Comparison of ENCODE assay signal across 24 cellular contexts in the genomic region with DNA sequence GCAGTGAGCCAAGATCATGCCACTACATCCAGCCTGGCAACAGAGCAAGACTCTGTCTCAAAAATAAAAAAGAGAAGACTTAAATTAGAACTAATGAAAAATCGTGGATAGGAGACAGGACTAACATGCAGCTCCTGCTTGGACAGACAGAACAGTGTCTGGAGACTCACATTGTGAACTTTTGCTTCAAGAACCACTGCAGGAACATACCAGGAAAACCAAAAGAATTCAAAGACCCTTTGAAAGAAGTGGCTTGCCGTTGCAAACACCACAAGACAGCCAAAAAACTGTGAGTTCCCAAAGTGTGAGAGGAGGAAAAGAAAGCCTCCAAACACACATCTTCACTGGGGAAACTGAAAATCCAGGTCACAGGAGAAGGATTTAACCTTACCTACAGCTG. TPM values are rescaled to one million over a fixed set of nuclear protein-coding genes. Genes with fewer than 3 reads are reported as not detected.
DNase-seq lines count a peak whose midpoint lies in the region; ATAC-seq, FAIRE-seq and TF ChIP-seq lines count a peak whose summit lies in the region.
"Had no signal": no experiment of that assay in that cellular context is flagged by ENCODE, and none has a peak within 500 bp of the region (broad histone marks: within the 10 kb centered on the region; RNA-seq: fewer than 3 reads in every experiment).

No MANE protein-coding gene starts in this region.

- no peak for TF ChIP-seq RAD21 in IMR-90 (IDR thresholded peaks at IDR 0.05; ENCODE audit: low read length)

- no peak for TF ChIP-seq CTCF in IMR-90 (conservative IDR thresholded peaks at IDR 0.05; ENCODE audit: low read depth, low read length)
- no peak for TF ChIP-seq CTCF in astrocyte (IDR thresholded peaks at IDR 0.05; ENCODE audit: insufficient read depth, low read depth, low read length)
- no peak for TF ChIP-seq CTCF in gastroesophageal sphincter (IDR thresholded peaks at IDR 0.05)
- TF ChIP-seq CTCF in sigmoid colon (IDR thresholded peaks at IDR 0.05): no peak

- peaks cover 11% of the 10 kb centered on the region for H3K9me1 ChIP-seq in IMR-90 (ENCODE audit: insufficient read depth, low read length)

- H3K79me1 ChIP-seq in IMR-90 (ENCODE audit: low read depth in 1 of 2, low read length in 2 of 2): no peaks in the 10 kb centered on the region

- peak overlapping the region; percentile 58 for H3K23ac ChIP-seq in IMR-90 (ENCODE audit: low read depth, low read length)

- H2AFZ ChIP-seq in IMR-90 (replicated peaks; ENCODE audit: low read length, poor library complexity) (no peak overlapping the region), astrocyte (ENCODE audit: low read depth, low read length) (peak overlapping the region; percentile 41)

- H2BK20ac ChIP-seq in IMR-90 (ENCODE audit: low read depth, low read length): peak overlapping the region; percentile 98

- TF ChIP-seq EP300 in gastroesophageal sphincter (IDR thresholded peaks at IDR 0.05) (no peak), sigmoid colon (IDR thresholded peaks at IDR 0.05) (no peak)

- H3K4me2 ChIP-seq in IMR-90 (ENCODE audit: low read depth, low read length): peak overlapping the region; percentile 50; the same call in 1 of the 2 replicates
- H3K4me2 ChIP-seq in astrocyte (ENCODE audit: low read length): no peak overlapping the region
- H3K4me2 ChIP-seq: BLaER1 had no signal

- peak overlapping the region; percentile 95 for H2BK5ac ChIP-seq in IMR-90 (ENCODE audit: low read depth, low read length, poor library complexity, severe bottlenecking)

- H4K91ac ChIP-seq in IMR-90 (ENCODE audit: insufficient read depth, low read depth, low read length): peak overlapping the region; percentile 94

- H3K9me3 ChIP-seq in IMR-90 (ENCODE audit: control insufficient read depth, insufficient read depth, low read length): no peaks in the 10 kb centered on the region
- H3K9me3 ChIP-seq in astrocyte (ENCODE audit: insufficient read depth, low read depth, low read length): no peaks in the 10 kb centered on the region
- H3K9me3 ChIP-seq in gastroesophageal sphincter: no peaks in the 10 kb centered on the region
- H3K9me3 ChIP-seq in sigmoid colon: no peaks in the 10 kb centered on the region
- H3K9me3 ChIP-seq: BLaER1, neutrophil, prostate gland, upper lobe of left lung had no signal

- H3K36me3 ChIP-seq in IMR-90 (ENCODE audit: control insufficient read depth, insufficient read depth, low read length) (no peaks in the 10 kb centered on the region), astrocyte (ENCODE audit: insufficient read depth, low read length) (no peaks in the 10 kb centered on the region), gastroesophageal sphincter (no peaks in the 10 kb centered on the region), sigmoid colon (no peaks in the 10 kb centered on the region)
- H3K36me3 ChIP-seq: BLaER1, MG63, neutrophil, prostate gland, upper lobe of left lung had no signal

- POLR2A ChIA-PET in IMR-90 (lab: Charles Lee; ENCODE audit: unreplicated experiment): no interaction called here

- no peaks in the 10 kb centered on the region for H3K79me2 ChIP-seq in astrocyte (ENCODE audit: insufficient read depth, low read length)

- no peaks in the 10 kb centered on the region for H3K27me3 ChIP-seq in IMR-90 (ENCODE audit: control insufficient read depth, insufficient read depth, low read length)
- no peaks in the 10 kb centered on the region for H3K27me3 ChIP-seq in astrocyte (ENCODE audit: insufficient read depth, low read length)
- H3K27me3 ChIP-seq in gastroesophageal sphincter: no peaks in the 10 kb centered on the region
- H3K27me3 ChIP-seq in sigmoid colon: no peaks in the 10 kb centered on the region
- H3K27me3 ChIP-seq: BLaER1, MG63, neutrophil, upper lobe of left lung had no signal

- peak overlapping the region; percentile 95 for H3K18ac ChIP-seq in IMR-90 (ENCODE audit: low read depth, low read length)

- peak overlapping the region; percentile 76 to 94 for H4K8ac ChIP-seq in IMR-90 (ENCODE audit: low read depth in 2 of 2, low read length in 2 of 2)

- H3K4me3 Mint-ChIP-seq in astrocyte (ENCODE audit: unreplicated experiment): no peak overlapping the region
- H3K4me3 Mint-ChIP-seq: stimulated activated naive CD8-positive, alpha-beta T cell treated with anti-CD3 and anti-CD28 coated beads, Interleukin-15, Interleukin-2, amounts not matched to agents 100 ng/mL and 50 ng/mL, for 24 hours had no signal

- H3K14ac ChIP-seq in IMR-90 (replicated peaks; ENCODE audit: low read depth, low read length): peak overlapping the region; percentile 92

- H3K4me1 ChIP-seq in IMR-90 (ENCODE audit: control insufficient read depth, insufficient read depth, low read length): peaks cover 16% of the 10 kb centered on the region
- no peaks in the 10 kb centered on the region for H3K4me1 ChIP-seq in astrocyte (ENCODE audit: insufficient read depth, low read length)
- H3K4me1 ChIP-seq in gastroesophageal sphincter: peaks cover 0 to 25% (median 5%) of the 10 kb centered on the region in 3 donors
- H3K4me1 ChIP-seq in sigmoid colon: peaks cover 0 to 18% (median 7%) of the 10 kb centered on the region in 4 donors
- H3K4me1 ChIP-seq: BLaER1, prostate gland, upper lobe of left lung had no signal

- H3K4me3 ChIP-seq in IMR-90 (ENCODE audit: insufficient read depth, low read depth, low read length) (no peak overlapping the region), astrocyte (ENCODE audit: insufficient read depth, low read depth, low read length) (no peak overlapping the region), gastroesophageal sphincter (no peak overlapping the region), sigmoid colon (no peak overlapping the region)
- H3K4me3 ChIP-seq: BLaER1, lung, MG63, prostate gland, upper lobe of left lung had no signal

- H2BK120ac ChIP-seq in IMR-90 (ENCODE audit: low read depth, low read length): peak overlapping the region; percentile 94

- H2AK5ac ChIP-seq in IMR-90 (ENCODE audit: low read depth, low read length): peak overlapping the region; percentile 98

- H3K9ac ChIP-seq in IMR-90 (ENCODE audit: low read depth, low read length): peak overlapping the region; percentile 42
- no peak overlapping the region for H3K9ac ChIP-seq in astrocyte (ENCODE audit: low read length)
- H3K9ac ChIP-seq: BLaER1 had no signal

- CTCF ChIA-PET in IMR-90 (lab: Yijun Ruan, JAX): interaction anchor here (0.7 to 1.0 kb wide), 2 partner anchors 14 to 15 kb away, joined by 3 read pairs; no protein-coding TSS in a partner anchor

- H3K9me3 Mint-ChIP-seq in astrocyte (ENCODE audit: unreplicated experiment): peaks cover 3% of the 10 kb centered on the region
- H3K9me3 Mint-ChIP-seq: activated naive CD4-positive, alpha-beta T cell treated with anti-CD3 and anti-CD28 coated beads, Interleukin-2, amount 50 U/mL, for 72 hours had no signal

- BruUV-seq in IMR-90 (replicated peaks; lab: Mats Ljungman, UMichigan): no TSS peak

- H3K27ac Mint-ChIP-seq in astrocyte (ENCODE audit: unreplicated experiment): peak overlapping the region; percentile 55
- H3K27ac Mint-ChIP-seq: activated naive CD4-positive, alpha-beta T cell treated with anti-CD3 and anti-CD28 coated beads, Interleukin-2, amount 50 U/mL, for 72 hours; stimulated activated naive CD8-positive, alpha-beta T cell treated with anti-CD3 and anti-CD28 coated beads, Interleukin-15, Interleukin-2, amounts not matched to agents 100 ng/mL and 50 ng/mL, for 24 hours had no signal

- no peaks in the 10 kb centered on the region for H3K36me3 Mint-ChIP-seq in astrocyte (ENCODE audit: low read depth, unreplicated experiment)

- ATAC-seq in IMR-90 (ENCODE audit: low read depth) (peak; percentile 5), gastroesophageal sphincter (no peak), HG03159 (IDR thresholded peaks at IDR 0.05; ENCODE audit: unreplicated experiment) (no peak), HG02623 (IDR thresholded peaks at IDR 0.05; ENCODE audit: unreplicated experiment) (no peak)
- ATAC-seq: activated naive CD4-positive, alpha-beta T cell treated with anti-CD3 and anti-CD28 coated beads, Interleukin-2, amount 50 U/mL, for 72 hours had no signal

- in situ Hi-C loops in IMR-90 (cut with MboI; ENCODE audit: low sequenced_read_pairs): no loop called here

- H3K27ac ChIP-seq in IMR-90 (ENCODE audit: insufficient read depth, low read length) (peak overlapping the region; percentile 94), astrocyte (ENCODE audit: low read depth, low read length) (no peak overlapping the region), gastroesophageal sphincter (peak overlapping the region in 3 of 4 donors; percentile 28 to 52 (median 32)), sigmoid colon (peak overlapping the region; percentile 15 to 62 (median 39))
- H3K27ac ChIP-seq: BLaER1, neutrophil, upper lobe of left lung had no signal

- peak; percentile 18 for DNase-seq in IMR-90
- DNase-seq in astrocyte (ENCODE audit: low read depth): peak; percentile 32
- no peak for DNase-seq in sigmoid colon
- DNase-seq in putamen (ENCODE audit: low spot score): no peak
- DNase-seq in activated CD4-positive, CD25-positive, alpha-beta regulatory T cell (lab: John Stamatoyannopoulos, UW): no peak
- DNase-seq: ACHN; activated CD4-positive, alpha-beta T cell treated with anti-CD3 and anti-CD28 coated beads, Interleukin-2, amount 50 U/mL, for 48 hours; MG63; NCI-H2029 treated with DMSO at 0.1 percent for 48 hours; NCI-H2227 treated with DMSO at 0.1 percent for 48 hours; NCI-H526 treated with DMSO at 0.1 percent for 48 hours; upper lobe of left lung had no signal

- no peaks in the 10 kb centered on the region for H4K20me1 ChIP-seq in IMR-90 (ENCODE audit: insufficient read depth, low read length)
- no peaks in the 10 kb centered on the region for H4K20me1 ChIP-seq in astrocyte (ENCODE audit: insufficient read depth, low read length)
- H4K20me1 ChIP-seq: BLaER1 had no signal

- no peak for TF ChIP-seq POLR2A in IMR-90 (IDR thresholded peaks at IDR 0.05; ENCODE audit: low read depth, low read length)
- TF ChIP-seq POLR2A in gastroesophageal sphincter (IDR thresholded peaks at IDR 0.05): no peak
- TF ChIP-seq POLR2A in sigmoid colon (IDR thresholded peaks at IDR 0.05): no peak

- peak overlapping the region; percentile 91 for H4K5ac ChIP-seq in IMR-90 (ENCODE audit: low read depth, low read length)

- intact Hi-C loops in IMR-90 (cut with micrococcal nuclease): loop anchor here (1.0 to 2.0 kb wide), 2 partner anchors 49 to 67 kb away; a partner anchor contains a TSS
- intact Hi-C loops in sigmoid colon (cut with DNase I): no loop called here

- no peaks in the 10 kb centered on the region for H3K27me3 Mint-ChIP-seq in astrocyte (ENCODE audit: low read depth, unreplicated experiment)

- peak overlapping the region; percentile 80; the same call in 2 of the 3 replicates for H2BK15ac ChIP-seq in IMR-90 (ENCODE audit: low read depth, low read length)

- WGBS in IMR-90 (ENCODE audit: extremely low coverage in 2 of 2, insufficient read length in 1 of 2), 2 experiments: no CpG with 5 or more reads among the region's 2 CpGs
- 21 to 48% methylated on average over 2 of the region's 2 CpGs for WGBS in gastroesophageal sphincter (ENCODE audit: low coverage in 1 of 2), 2 donors
- WGBS in sigmoid colon, 2 donors: 68 to 77% methylated on average over 2 of the region's 2 CpGs

- no peak for FAIRE-seq in astrocyte (lab: Jason Lieb, UNC)
- FAIRE-seq: endothelial cell of umbilical vein, GM19239, RCC 7860 had no signal

- peak overlapping the region; percentile 94 for H3K4ac ChIP-seq in IMR-90 (ENCODE audit: low read depth, low read length)

- peaks cover 6% of the 10 kb centered on the region for H3K4me1 Mint-ChIP-seq in astrocyte (ENCODE audit: low read depth, unreplicated experiment)

- peak overlapping the region; percentile 75; the same call in 1 of the 2 replicates for H3K56ac ChIP-seq in IMR-90 (ENCODE audit: extremely low read depth, insufficient read depth, low read length)

- no peak overlapping the region for H2AK9ac ChIP-seq in IMR-90 (replicated peaks; ENCODE audit: low read depth, low read length, poor library complexity)

- dilution Hi-C loops in IMR-90 (cut with HindIII; ENCODE audit: low sequenced_read_pairs, unreplicated experiment): no loop called here

RNA-seq across cellular contexts. Expression of a gene that starts 48.8 kb away (rescaled TPM):
- total RNA-seq in IMR-90 (2012; rRNA removed) (31.0 and 40.0 TPM in 2 replicates), astrocyte (39.6 and 40.3 TPM in 2 replicates), gastroesophageal sphincter (10 to 100 TPM; 32.2 to 51.1 (median 36.4) TPM), sigmoid colon (10 to 100 TPM; 28.4 to 41.5 (median 32.5) TPM)
- polyA plus RNA-seq in IMR-90 (2012; rRNA removed) (19.3 and 22.0 TPM in 2 replicates), sigmoid colon (10 to 100 TPM; 16.2 to 21.7 (median 21.2) TPM)
- 21.0 and 52.9 TPM in 2 replicates for polyA plus RNA-seq in IMR-90 (2012; cell fraction: cytosol; rRNA removed)
- polyA plus RNA-seq in IMR-90 (2012; cell fraction: nucleus; rRNA removed; ENCODE audit: low replicate concordance): 23.5 and 27.5 TPM in 2 replicates

Comparison
In these comparisons a context has a peak if more than half of its experiments do, and no peak if none do; other contexts are left out.
1. DNase-seq: peak in IMR-90 (single experiment) and astrocyte (single experiment); none in sigmoid colon (single experiment), putamen (single experiment) and activated CD4-positive, CD25-positive, alpha-beta regulatory T cell (0 of 4).